In genomic region chr1:94951056-94951455, GRCh38 we compare ENCODE assay signal across 16 cellular contexts. TPM values are rescaled to one million over a fixed set of nuclear protein-coding genes. Genes with fewer than 3 reads are reported as not detected.
A peak's percentile ranks its signal among the peaks of the same experiment; 100 is the strongest.
DNase-seq lines count a peak whose midpoint lies in the region; ATAC-seq and TF ChIP-seq lines count a peak whose summit lies in the region.
"Had no signal": no experiment of that assay in that cellular context is flagged by ENCODE, and none has a peak within 500 bp of the region (broad histone marks: within the 10 kb centered on the region; RNA-seq: fewer than 3 reads in every experiment).

No MANE protein-coding gene starts in this region.

- no peak for TF ChIP-seq POLR2A in right lobe of liver (IDR thresholded peaks at IDR 0.05)

- H3K27me3 ChIP-seq in esophagus (ENCODE audit: control insufficient read depth in 1 of 2, insufficient read depth in 2 of 2, low read length in 2 of 2) (no peaks in the 10 kb centered on the region), right lobe of liver (no peaks in the 10 kb centered on the region)

- ATAC-seq in right lobe of liver: peak in 1 of 4 donors; percentile 17
- no peak for ATAC-seq in esophagus mucosa
- ATAC-seq in HG03432 (IDR thresholded peaks at IDR 0.05; ENCODE audit: unreplicated experiment): no peak

- intact Hi-C loops in right lobe of liver (cut with DNase I) (no loop called here), posterior vena cava (cut with DNase I) (no loop called here)

- peak overlapping the region; percentile 20 to 65 for H3K27ac ChIP-seq in esophagus (ENCODE audit: low read depth in 2 of 2, low read length in 1 of 2)
- H3K27ac ChIP-seq in right lobe of liver: peak overlapping the region in 2 of 3 donors; percentile 2 to 41
- H3K27ac ChIP-seq: PC-9 had no signal

- TF ChIP-seq CTCF in right lobe of liver (IDR thresholded peaks at IDR 0.05): no peak

- H3K4me1 ChIP-seq in esophagus (ENCODE audit: control insufficient read depth in 2 of 2, insufficient read depth in 2 of 2, low read length in 1 of 2) (peaks cover 0 to 5% of the 10 kb centered on the region in 2 donors), right lobe of liver (peaks cover 0 to 49% (median 16%) of the 10 kb centered on the region in 4 donors)

- WGBS in esophagus, 2 donors: 53 to 62% methylated on average over 2 of the region's 2 CpGs
- WGBS in right lobe of liver (ENCODE audit: insufficient coverage, low coverage, low lambda C conversion rate, missing lambda C conversion rate): 57% methylated on average over 2 of the region's 2 CpGs

- DNase-seq in EH (ENCODE audit: low read depth): peak; percentile 34
- DNase-seq in RPMI7951 (ENCODE audit: low read depth): peak; percentile 31
- no peak for DNase-seq in right lobe of liver
- DNase-seq in posterior vena cava (ENCODE audit: low spot score): no peak
- DNase-seq in hypothalamus (lab: John Stamatoyannopoulos, UW): no peak
- DNase-seq: Caco-2; CD4-positive, CD25-positive, alpha-beta regulatory T cell; H7; NCI-H1105 treated with DMSO at 0.1 percent for 48 hours; NCI-H187 treated with DMSO at 0.1 percent for 48 hours; NCI-H446; NCI-H748 treated with DMSO at 0.1 percent for 48 hours had no signal

- no peaks in the 10 kb centered on the region for H3K9me3 ChIP-seq in esophagus (ENCODE audit: control insufficient read depth in 2 of 2, insufficient read depth in 1 of 2, low read depth in 1 of 2, low read length in 1 of 2)
- H3K9me3 ChIP-seq in right lobe of liver: no peaks in the 10 kb centered on the region
- H3K9me3 ChIP-seq: Caco-2 had no signal

- H3K4me3 ChIP-seq in esophagus (ENCODE audit: low read depth in 1 of 2, low read length in 2 of 2) (no peak overlapping the region), right lobe of liver (no peak overlapping the region)
- H3K4me3 ChIP-seq: PC-9 had no signal

- H3K36me3 ChIP-seq in esophagus (ENCODE audit: control insufficient read depth in 2 of 2, insufficient read depth in 2 of 2, low read length in 1 of 2): no peaks in the 10 kb centered on the region
- no peaks in the 10 kb centered on the region for H3K36me3 ChIP-seq in right lobe of liver

RNA-seq across cellular contexts. Expression of gene CNN3, which starts 24.1 kb away (rescaled TPM):
- total RNA-seq in RPMI7951 (2014; rRNA removed; shearing (Covaris generic)): 315 and 321 TPM in 2 replicates
- 100 to 1,000 TPM; 101 to 104 TPM for polyA plus RNA-seq in esophagus
- total RNA-seq in right lobe of liver (100 to 1,000 TPM in 2 of 6 experiments, 10 to 100 TPM in 4; 90.5 to 125 (median 99.3) TPM), esophagus mucosa (136 TPM), posterior vena cava (100 to 1,000 TPM; 385 to 542 TPM)

Comparison
In these comparisons a context has a peak if more than half of its experiments do, and no peak if none do; other contexts are left out.
1. DNase-seq: peak in EH (single experiment) and RPMI7951 (single experiment); none in right lobe of liver (0 of 3), posterior vena cava (single experiment) and hypothalamus (0 of 51).